23 cellular contexts compared by ENCODE assay signal in genomic region chrX:139049455-139049854, GRCh38.
"Had no signal": no experiment of that assay in that cellular context is flagged by ENCODE, and none has a peak within 500 bp of the region (broad histone marks: within the 10 kb centered on the region; RNA-seq: fewer than 3 reads in every experiment).

No MANE protein-coding gene starts in this region.

- H3K4me2 ChIP-seq: neural progenitor cell had no signal

- H2AFZ ChIP-seq: neural progenitor cell had no signal

- H3K4me1 ChIP-seq: ascending aorta, left ventricle myocardium inferior, neural progenitor cell, prostate gland, suprapubic skin, transverse colon, uterus had no signal

- H3K36me3 ChIP-seq: ascending aorta, left ventricle myocardium inferior, neural progenitor cell, prostate gland, suprapubic skin, transverse colon, uterus had no signal

- DNase-seq: activated CD4-positive, alpha-beta T cell treated with anti-CD3 and anti-CD28 coated beads, Interleukin-2, amount 10 ng/mL, durations not matched to agents 7 days and 5 days; activated CD8-positive, alpha-beta memory T cell treated with anti-CD3 and anti-CD28 coated beads, Interleukin-2, amount 50 U/mL, for 4 hours; activated effector memory CD4-positive, alpha-beta T cell treated with anti-CD3 and anti-CD28 coated beads, Interleukin-2, amount 50 U/mL, for 16 hours; activated naive CD4-positive, alpha-beta T cell treated with anti-CD3 and anti-CD28 coated beads, Interleukin-2, amount 50 U/mL, for 16 hours; activated T-cell treated with anti-CD3 and anti-CD28 coated beads, Interleukin-2, amount 50 U/mL, for 72 hours; effector memory CD4-positive, alpha-beta T cell; foreskin melanocyte; glutamatergic neuron; hippocampal formation; kidney; left ventricle myocardium inferior; mammary epithelial cell; naive B cell; right cardiac atrium; stimulated activated naive CD8-positive, alpha-beta T cell treated with anti-CD3 and anti-CD28 coated beads, Interleukin-15, amount 100 ng/mL, for 72 hours; transverse colon; uterus had no signal

- H3K27ac ChIP-seq: ascending aorta, left ventricle myocardium inferior, neural progenitor cell, prostate gland, skin epidermis, suprapubic skin, transverse colon, uterus had no signal

- H3K9ac ChIP-seq: neural progenitor cell had no signal

- H3K9me3 ChIP-seq: ascending aorta, left ventricle myocardium inferior, prostate gland, suprapubic skin, transverse colon, uterus had no signal

- H3K27me3 ChIP-seq: ascending aorta, neural progenitor cell, suprapubic skin, transverse colon, uterus had no signal

- ATAC-seq: activated CD4-positive, CD25-positive, alpha-beta regulatory T cell treated with anti-CD3 and anti-CD28 coated beads, Interleukin-2, amount 50 U/mL, for 24 hours; activated T-cell treated with anti-CD3 and anti-CD28 coated beads, Interleukin-2, amount 50 U/mL, for 72 hours; right cardiac atrium; stimulated activated naive CD8-positive, alpha-beta T cell treated with anti-CD3 and anti-CD28 coated beads, Interleukin-15, amount 100 ng/mL, for 72 hours had no signal

- H3K4me3 ChIP-seq: ascending aorta, left ventricle myocardium inferior, neural progenitor cell, prostate gland, skin epidermis, suprapubic skin, transverse colon, uterus had no signal
